In genomic region chr7:43444711-43445578, GRCh38 we compare ENCODE assay signal across 21 cellular contexts.
A peak's percentile ranks its signal among the peaks of the same experiment; 100 is the strongest.
DNase-seq lines count a peak whose midpoint lies in the region; ATAC-seq and TF ChIP-seq lines count a peak whose summit lies in the region.
"Had no signal": no experiment of that assay in that cellular context is flagged by ENCODE, and none has a peak within 500 bp of the region (broad histone marks: within the 10 kb centered on the region; RNA-seq: fewer than 3 reads in every experiment).

No MANE protein-coding gene starts in this region.

- H3K9me3 Mint-ChIP-seq in stimulated activated effector memory CD8-positive, alpha-beta T cell treated with anti-CD3 and anti-CD28 coated beads, Interleukin-12 subunit alpha, Interleukin-12 subunit beta, amount 100 ng/mL, for 72 hours = no peaks in the 10 kb centered on the region
- H3K9me3 Mint-ChIP-seq in HFFc6 = no peaks in the 10 kb centered on the region
- H3K9me3 Mint-ChIP-seq: CD4-positive, CD25-positive, alpha-beta regulatory T cell had no signal

- H3K4ac ChIP-seq in mesenchymal stem cell (ENCODE audit: low read depth in 1 of 2, low read length in 2 of 2) = no peak overlapping the region

- no peak overlapping the region for H3K18ac ChIP-seq in mesenchymal stem cell (ENCODE audit: low read depth in 1 of 2, low read length in 2 of 2)

- no peak overlapping the region for H2BK120ac ChIP-seq in mesenchymal stem cell (ENCODE audit: low read depth, low read length)

- TF ChIP-seq POLR2A in Peyer's patch (IDR thresholded peaks at IDR 0.05) = no peak

- H2AK5ac ChIP-seq in mesenchymal stem cell (ENCODE audit: low read length, severe bottlenecking) = peak overlapping the region; percentile 56

- 96% methylated on average over 69 of the region's 72 CpGs for WGBS in mesenchymal stem cell

- no peak overlapping the region for H2AFZ ChIP-seq in mesenchymal stem cell (ENCODE audit: low read depth, low read length)

- no peak overlapping the region for H2BK12ac ChIP-seq in mesenchymal stem cell (ENCODE audit: low read length in 2 of 2)

- no peak overlapping the region for H3K27ac Mint-ChIP-seq in stimulated activated effector memory CD8-positive, alpha-beta T cell treated with anti-CD3 and anti-CD28 coated beads, Interleukin-12 subunit alpha, Interleukin-12 subunit beta, amount 100 ng/mL, for 72 hours
- no peak overlapping the region for H3K27ac Mint-ChIP-seq in HFFc6
- H3K27ac Mint-ChIP-seq: CD4-positive, CD25-positive, alpha-beta regulatory T cell had no signal

- peak overlapping the region; percentile 25 for H3K27ac ChIP-seq in cingulate gyrus (ENCODE audit: low read depth, low read length)
- no peak overlapping the region for H3K27ac ChIP-seq in mesenchymal stem cell (ENCODE audit: low read length, poor library complexity, severe bottlenecking)
- no peak overlapping the region for H3K27ac ChIP-seq in Peyer's patch
- H3K27ac ChIP-seq: BLaER1, RWPE1 had no signal

- no peaks in the 10 kb centered on the region for H3K36me3 Mint-ChIP-seq in stimulated activated effector memory CD8-positive, alpha-beta T cell treated with anti-CD3 and anti-CD28 coated beads, Interleukin-12 subunit alpha, Interleukin-12 subunit beta, amount 100 ng/mL, for 72 hours
- H3K36me3 Mint-ChIP-seq in HFFc6 (ENCODE audit: low read depth) = no peaks in the 10 kb centered on the region
- H3K36me3 Mint-ChIP-seq: CD4-positive, CD25-positive, alpha-beta regulatory T cell had no signal

- no peak overlapping the region for H2BK5ac ChIP-seq in mesenchymal stem cell (ENCODE audit: low read depth, low read length, poor library complexity, severe bottlenecking)

- H3K9ac ChIP-seq in NT2/D1 (ENCODE audit: insufficient read length, low read depth) (peak overlapping the region; percentile 2), mesenchymal stem cell (ENCODE audit: low read length) (no peak overlapping the region)
- H3K9ac ChIP-seq: BLaER1 had no signal

- no peaks in the 10 kb centered on the region for H3K27me3 Mint-ChIP-seq in HFFc6 (ENCODE audit: insufficient read depth)

- DNase-seq in NT2/D1 (ENCODE audit: low read depth, low spot score) (no peak), mesenchymal stem cell (no peak), Peyer's patch (no peak), HFFc6 (no peak), T-helper 9 cell (no peak), NOMO-1 treated with dmso at 0.1 percent for 144 hours (lab: John Stamatoyannopoulos, UW; ENCODE audit: unreplicated experiment) (no peak)
- DNase-seq in stimulated activated effector memory CD8-positive, alpha-beta T cell treated with anti-CD3 and anti-CD28 coated beads, Interleukin-12 subunit alpha, Interleukin-12 subunit beta, amount 100 ng/mL, for 72 hours (ENCODE audit: low spot score in 2 of 2) = no peak
- DNase-seq: CD4-positive, CD25-positive, alpha-beta regulatory T cell; KBM-7; MV-4-11; NCI-H1105; NCI-H1436 treated with DMSO at 0.1 percent for 48 hours; NCI-H1930; NCI-H446 treated with DMSO at 0.1 percent for 48 hours; NCI-H526; NCI-H82; NK-92 treated with Interleukin-12 subunit alpha and Interleukin-12 subunit beta, amount 100 ng/mL, for 24 hours; SHP77 had no signal

- peak overlapping the region; percentile 7 for H4K91ac ChIP-seq in mesenchymal stem cell (ENCODE audit: low read length)

- H3K36me3 ChIP-seq in NT2/D1 (ENCODE audit: insufficient read depth, insufficient read length, low read length) (no peaks in the 10 kb centered on the region), mesenchymal stem cell (ENCODE audit: control insufficient read depth in 1 of 2, insufficient read depth in 2 of 2, low read depth in 1 of 2, low read length in 2 of 2) (peaks cover 0 to 15% of the 10 kb centered on the region in 2 experiments), Peyer's patch (no peaks in the 10 kb centered on the region)

- peak; percentile 17 for ATAC-seq in stimulated activated effector memory CD8-positive, alpha-beta T cell treated with anti-CD3 and anti-CD28 coated beads, Interleukin-12 subunit alpha, Interleukin-12 subunit beta, amount 100 ng/mL, for 72 hours

- H3K14ac ChIP-seq in mesenchymal stem cell (ENCODE audit: low read length in 2 of 2) = peak overlapping the region in 1 of 2 experiments; percentile 51

- H3K79me1 ChIP-seq in mesenchymal stem cell (replicated peaks; ENCODE audit: low read length, poor library complexity, severe bottlenecking) = no peaks in the 10 kb centered on the region

- H3K9me3 ChIP-seq in NT2/D1 (ENCODE audit: insufficient read depth, low read length) (no peaks in the 10 kb centered on the region), mesenchymal stem cell (ENCODE audit: control insufficient read depth, low read length) (no peaks in the 10 kb centered on the region), Peyer's patch (no peaks in the 10 kb centered on the region)
- H3K9me3 ChIP-seq: BLaER1 had no signal

- H3K4me3 ChIP-seq in NT2/D1 (ENCODE audit: insufficient read length, low read depth) = no peak overlapping the region
- H3K4me3 ChIP-seq in mesenchymal stem cell (ENCODE audit: insufficient read depth in 1 of 2, low read depth in 1 of 2, low read length in 2 of 2) = no peak overlapping the region
- no peak overlapping the region for H3K4me3 ChIP-seq in Peyer's patch
- H3K4me3 ChIP-seq: BLaER1 had no signal

- TF ChIP-seq CTCF in Peyer's patch (IDR thresholded peaks at IDR 0.05) = no peak
- no peak for TF ChIP-seq CTCF in HFFc6 (IDR thresholded peaks at IDR 0.05)

- no peak overlapping the region for H3K4me2 ChIP-seq in mesenchymal stem cell (ENCODE audit: low read length, poor library complexity, severe bottlenecking)
- H3K4me2 ChIP-seq: BLaER1 had no signal

- peaks cover 3% of the 10 kb centered on the region for H3K4me1 ChIP-seq in NT2/D1 (ENCODE audit: insufficient read depth, insufficient read length)
- H3K4me1 ChIP-seq in mesenchymal stem cell (ENCODE audit: control insufficient read depth, insufficient read depth, low read depth, low read length) = peaks cover 5% of the 10 kb centered on the region
- H3K4me1 ChIP-seq in Peyer's patch = no peaks in the 10 kb centered on the region

- H2BK15ac ChIP-seq in mesenchymal stem cell (ENCODE audit: low read depth, poor library complexity, severe bottlenecking) = no peak overlapping the region

- H3K4me1 Mint-ChIP-seq in stimulated activated effector memory CD8-positive, alpha-beta T cell treated with anti-CD3 and anti-CD28 coated beads, Interleukin-12 subunit alpha, Interleukin-12 subunit beta, amount 100 ng/mL, for 72 hours = peaks cover 5% of the 10 kb centered on the region
- no peaks in the 10 kb centered on the region for H3K4me1 Mint-ChIP-seq in HFFc6 (ENCODE audit: low read depth)

- H3K27me3 ChIP-seq in NT2/D1 (ENCODE audit: insufficient read depth, insufficient read length) (no peaks in the 10 kb centered on the region), mesenchymal stem cell (ENCODE audit: control insufficient read depth in 1 of 2, insufficient read depth in 1 of 2, low read length in 2 of 2) (peaks cover 0 to 5% of the 10 kb centered on the region in 2 experiments), Peyer's patch (no peaks in the 10 kb centered on the region)
- H3K27me3 ChIP-seq: BLaER1 had no signal

- H3K4me3 Mint-ChIP-seq in stimulated activated effector memory CD8-positive, alpha-beta T cell treated with anti-CD3 and anti-CD28 coated beads, Interleukin-12 subunit alpha, Interleukin-12 subunit beta, amount 100 ng/mL, for 72 hours = no peak overlapping the region
- no peak overlapping the region for H3K4me3 Mint-ChIP-seq in HFFc6
- H3K4me3 Mint-ChIP-seq: CD4-positive, CD25-positive, alpha-beta regulatory T cell had no signal

- no peak overlapping the region for H3K23ac ChIP-seq in mesenchymal stem cell (ENCODE audit: low read length in 2 of 2)

- H4K8ac ChIP-seq in mesenchymal stem cell (ENCODE audit: low read length) = no peak overlapping the region
